24 cellular contexts compared by ENCODE assay signal in the genomic region with DNA sequence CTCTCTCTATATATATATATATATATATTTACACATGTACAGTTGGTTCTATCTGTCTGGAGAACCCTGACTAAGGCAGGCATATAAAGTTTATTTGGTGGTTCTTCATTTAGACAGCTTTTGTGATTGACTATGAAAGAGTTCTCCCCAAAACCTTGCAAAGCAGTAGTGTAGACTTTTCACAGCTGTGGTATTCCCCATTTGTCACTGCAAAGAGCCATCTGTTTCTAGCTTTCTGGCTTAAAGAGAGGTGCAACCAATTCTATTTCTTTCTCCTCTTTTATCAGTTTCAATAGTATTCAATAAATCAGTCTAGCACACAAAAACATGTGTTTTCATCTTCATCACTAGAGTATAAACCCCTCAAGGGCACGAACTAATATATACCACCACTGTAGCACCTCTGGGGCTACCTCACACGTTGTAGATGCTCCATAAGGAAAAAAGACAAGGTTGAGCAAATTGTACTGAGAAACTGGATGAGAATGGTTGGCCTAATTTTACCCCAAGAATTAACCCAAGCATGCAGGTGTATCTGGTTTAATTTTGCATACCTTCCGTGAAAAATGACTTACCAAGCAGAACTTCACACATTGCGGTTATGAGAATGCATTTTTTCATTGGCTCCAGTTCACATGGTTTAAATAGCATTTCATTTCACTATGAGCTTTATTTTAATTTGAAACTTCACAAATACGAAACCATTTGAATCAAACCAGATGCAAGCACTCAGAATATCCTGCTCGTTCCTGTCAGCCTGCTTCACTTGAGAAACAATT.
DNase-seq lines count a peak whose midpoint lies in the region; ATAC-seq and TF ChIP-seq lines count a peak whose summit lies in the region.
"Had no signal": no experiment of that assay in that cellular context is flagged by ENCODE, and none has a peak within 500 bp of the region (broad histone marks: within the 10 kb centered on the region; RNA-seq: fewer than 3 reads in every experiment).

No MANE protein-coding gene starts in this region.

- DNase-seq in AG10803 (ENCODE audit: low read depth) (peak; percentile 88), NCI-H526 treated with DMSO at 0.1 percent for 48 hours (lab: John Stamatoyannopoulos, UW) (no peak), type B pancreatic cell (ENCODE audit: extremely low spot score, unreplicated experiment) (no peak)
- DNase-seq: 8988T; activated CD8-positive, alpha-beta T cell treated with anti-CD3 and anti-CD28 coated beads for 36 hours; activated naive CD4-positive, alpha-beta T cell treated with anti-CD3 and anti-CD28 coated beads for 36 hours; activated T-cell treated with anti-CD3 and anti-CD28 coated beads, Interleukin-2, amount 50 U/mL, for 24 hours; effector CD8-positive, alpha-beta T cell; islet precursor cell; MG63; NCI-H2081; NCI-H510A treated with DMSO at 0.1 percent for 48 hours; nucleus accumbens; SHP77 treated with DMSO at 0.1 percent for 48 hours; T-helper 17 cell had no signal

- H3K9me3 Mint-ChIP-seq in type B pancreatic cell, result no peaks in the 10 kb centered on the region
- H3K9me3 Mint-ChIP-seq: activated CD8-positive, alpha-beta T cell treated with anti-CD3 and anti-CD28 coated beads for 36 hours; activated naive CD4-positive, alpha-beta T cell treated with anti-CD3 and anti-CD28 coated beads for 36 hours; activated T-cell treated with anti-CD3 and anti-CD28 coated beads, Interleukin-2, amount 50 U/mL, for 24 hours had no signal

- ATAC-seq in GM19324 (IDR thresholded peaks at IDR 0.05; ENCODE audit: low FRiP score, unreplicated experiment) (peak; percentile 51), HG02623 (IDR thresholded peaks at IDR 0.05; ENCODE audit: unreplicated experiment) (peak; percentile 66), HG03469 (IDR thresholded peaks at IDR 0.05; ENCODE audit: unreplicated experiment) (peak; percentile 65), GM21737 (IDR thresholded peaks at IDR 0.05; ENCODE audit: unreplicated experiment) (no peak), HG02610 (IDR thresholded peaks at IDR 0.05; ENCODE audit: unreplicated experiment) (no peak)
- ATAC-seq: activated CD8-positive, alpha-beta T cell treated with anti-CD3 and anti-CD28 coated beads for 36 hours; GM12878; T-helper 17 cell had no signal

- no peak overlapping the region for H3K27ac Mint-ChIP-seq in type B pancreatic cell
- H3K27ac Mint-ChIP-seq: activated CD8-positive, alpha-beta T cell treated with anti-CD3 and anti-CD28 coated beads for 36 hours; activated naive CD4-positive, alpha-beta T cell treated with anti-CD3 and anti-CD28 coated beads for 36 hours; activated T-cell treated with anti-CD3 and anti-CD28 coated beads, Interleukin-2, amount 50 U/mL, for 24 hours; T-helper 17 cell had no signal

- H3K36me3 Mint-ChIP-seq in type B pancreatic cell, result no peaks in the 10 kb centered on the region

- H3K4me3 ChIP-seq in AG10803 (ENCODE audit: low read length), result no peak overlapping the region
- H3K4me3 ChIP-seq: ascending aorta; BLaER1 treated with 17β-estradiol and CSF1 and Interleukin-3, amounts not matched to agents 10 nM and 100 nM; GM12878; MG63; suprapubic skin had no signal

- no peak overlapping the region for H3K4me3 Mint-ChIP-seq in type B pancreatic cell
- H3K4me3 Mint-ChIP-seq: activated CD8-positive, alpha-beta T cell treated with anti-CD3 and anti-CD28 coated beads for 36 hours; activated naive CD4-positive, alpha-beta T cell treated with anti-CD3 and anti-CD28 coated beads for 36 hours; activated T-cell treated with anti-CD3 and anti-CD28 coated beads, Interleukin-2, amount 50 U/mL, for 24 hours; T-helper 17 cell had no signal

- no peaks in the 10 kb centered on the region for H3K27me3 Mint-ChIP-seq in type B pancreatic cell
- H3K27me3 Mint-ChIP-seq: activated CD8-positive, alpha-beta T cell treated with anti-CD3 and anti-CD28 coated beads for 36 hours; T-helper 17 cell had no signal

- no peak for TF ChIP-seq CTCF in AG10803 (conservative IDR thresholded peaks at IDR 0.05; ENCODE audit: low read length)
- no peak for TF ChIP-seq CTCF in type B pancreatic cell (conservative IDR thresholded peaks at IDR 0.05)

- peaks cover 5% of the 10 kb centered on the region for H3K4me1 Mint-ChIP-seq in type B pancreatic cell (ENCODE audit: unreplicated experiment)
- H3K4me1 Mint-ChIP-seq: T-helper 17 cell had no signal

Comparison
In these comparisons a context has a peak if more than half of its experiments do, and no peak if none do; other contexts are left out.
1. ATAC-seq: peak in GM19324 (single experiment), HG02623 (single experiment) and HG03469 (single experiment); none in GM21737 (single experiment) and HG02610 (single experiment).